8 cellular contexts compared by ENCODE assay signal in the genomic region with DNA sequence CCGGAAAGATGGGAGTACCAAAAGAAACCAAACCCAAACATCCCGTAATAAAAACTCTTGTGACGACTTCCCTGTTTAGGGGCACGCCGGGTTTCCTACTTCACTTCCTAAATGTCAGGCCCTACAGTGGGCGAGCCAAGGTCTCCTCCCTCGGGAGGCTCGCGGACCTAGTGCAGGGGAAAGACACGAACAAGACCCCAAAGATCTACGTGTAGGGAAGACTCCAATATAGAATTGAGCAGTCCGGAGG. TPM values are rescaled to one million over a fixed set of nuclear protein-coding genes. Genes with fewer than 3 reads are reported as not detected.
DNase-seq lines count a peak whose midpoint lies in the region; ATAC-seq and TF ChIP-seq lines count a peak whose summit lies in the region.

No MANE protein-coding gene starts in this region.

- H3K27ac ChIP-seq in gastroesophageal sphincter (peak overlapping the region; percentile 74 to 99 (median 98)), osteoblast (ENCODE audit: low read depth, low read length) (peak overlapping the region; percentile 82)

- TF ChIP-seq CTCF in gastroesophageal sphincter (IDR thresholded peaks at IDR 0.05) (no peak), osteoblast (IDR thresholded peaks at IDR 0.05; ENCODE audit: extremely low read depth, low read depth, low read length) (no peak)

- POLR2A ChIA-PET in activated CD4-positive, alpha-beta memory T cell treated with anti-CD3 and anti-CD28 coated beads, Interleukin-2, amount 10 ng/mL, durations not matched to agents 7 days and 5 days (lab: Charles Lee) = interaction anchor here (1.1 to 9.2 kb wide), 4 partner anchors 16 to 596 kb away, joined by 5 to 149 read pairs (median 32); a partner anchor contains a TSS

- H3K27ac Mint-ChIP-seq in activated CD4-positive, alpha-beta memory T cell treated with anti-CD3 and anti-CD28 coated beads, Interleukin-2, amount 10 ng/mL, durations not matched to agents 7 days and 5 days = peak overlapping the region; percentile 92

- DNase-seq in Daoy (ENCODE audit: low read depth) (peak; percentile 47), HuH-7 (ENCODE audit: low spot score) (peak; percentile 14), osteoblast (ENCODE audit: insufficient read length, low spot score, missing footprints) (no peak), iPS-NIHi7 (ENCODE audit: extremely low spot score) (no peak)
- peak; percentile 31 for DNase-seq in activated CD4-positive, alpha-beta memory T cell treated with anti-CD3 and anti-CD28 coated beads, Interleukin-2, amount 10 ng/mL, durations not matched to agents 7 days and 5 days

- H3K4me2 ChIP-seq in osteoblast (ENCODE audit: insufficient read depth, low read length) = peak overlapping the region; percentile 79

- no peak for TF ChIP-seq POLR2A in gastroesophageal sphincter (IDR thresholded peaks at IDR 0.05)

- peaks cover 38% of the 10 kb centered on the region for H3K4me1 Mint-ChIP-seq in activated CD4-positive, alpha-beta memory T cell treated with anti-CD3 and anti-CD28 coated beads, Interleukin-2, amount 10 ng/mL, durations not matched to agents 7 days and 5 days

- whole genome bisulfite sequencing in gastroesophageal sphincter (ENCODE audit: low coverage in 1 of 2), 2 donors = 0% methylated on average over 10 of the region's 12 CpGs; no CpG with 5 or more reads in 1 of the 2 donors

- H3K4me3 ChIP-seq in gastroesophageal sphincter = peak overlapping the region; percentile 59 to 94
- peak overlapping the region; percentile 78 for H3K4me3 ChIP-seq in osteoblast (ENCODE audit: insufficient read depth, low read length)

- no peaks in the 10 kb centered on the region for H3K9me3 Mint-ChIP-seq in activated CD4-positive, alpha-beta memory T cell treated with anti-CD3 and anti-CD28 coated beads, Interleukin-2, amount 10 ng/mL, durations not matched to agents 7 days and 5 days

- peak overlapping the region; percentile 93 for H3K4me3 Mint-ChIP-seq in activated CD4-positive, alpha-beta memory T cell treated with anti-CD3 and anti-CD28 coated beads, Interleukin-2, amount 10 ng/mL, durations not matched to agents 7 days and 5 days

- peak overlapping the region; percentile 81 for H2AFZ ChIP-seq in osteoblast (ENCODE audit: low read length)

- H3K9me3 ChIP-seq in gastroesophageal sphincter (no peaks in the 10 kb centered on the region), osteoblast (ENCODE audit: low read depth, low read length) (no peaks in the 10 kb centered on the region)

- CTCF ChIA-PET in activated CD4-positive, alpha-beta memory T cell treated with anti-CD3 and anti-CD28 coated beads, Interleukin-2, amount 10 ng/mL, durations not matched to agents 7 days and 5 days (lab: Charles Lee) = interaction anchor here (1.5 to 5.0 kb wide), 10 partner anchors 10 to 611 kb away, joined by 4 to 141 read pairs (median 10); a partner anchor contains a TSS

- H3K79me2 ChIP-seq in osteoblast (ENCODE audit: insufficient read depth, low read length) = peaks cover 42% of the 10 kb centered on the region

- H3K36me3 ChIP-seq in gastroesophageal sphincter (no peaks in the 10 kb centered on the region), osteoblast (ENCODE audit: insufficient read depth, low read length) (no peaks in the 10 kb centered on the region)

- H3K4me1 ChIP-seq in gastroesophageal sphincter (peaks cover 0 to 52% (median 11%) of the 10 kb centered on the region in 3 donors), osteoblast (ENCODE audit: insufficient read depth, low read length) (peaks cover 7% of the 10 kb centered on the region)

- H4K20me1 ChIP-seq in osteoblast (ENCODE audit: insufficient read depth, low read length) = peaks cover 14% of the 10 kb centered on the region

- H3K36me3 Mint-ChIP-seq in activated CD4-positive, alpha-beta memory T cell treated with anti-CD3 and anti-CD28 coated beads, Interleukin-2, amount 10 ng/mL, durations not matched to agents 7 days and 5 days (ENCODE audit: low read depth) = no peaks in the 10 kb centered on the region

- ATAC-seq in GM19455 (IDR thresholded peaks at IDR 0.05; ENCODE audit: unreplicated experiment) (peak; percentile 15), gastroesophageal sphincter (peak; percentile 34), GM18858 (IDR thresholded peaks at IDR 0.05; ENCODE audit: unreplicated experiment) (no peak)

- H3K27me3 ChIP-seq in gastroesophageal sphincter (no peaks in the 10 kb centered on the region), osteoblast (ENCODE audit: insufficient read depth, low read length) (no peaks in the 10 kb centered on the region)

- no peak for TF ChIP-seq EP300 in gastroesophageal sphincter (IDR thresholded peaks at IDR 0.05)

- H3K27me3 Mint-ChIP-seq in activated CD4-positive, alpha-beta memory T cell treated with anti-CD3 and anti-CD28 coated beads, Interleukin-2, amount 10 ng/mL, durations not matched to agents 7 days and 5 days = no peaks in the 10 kb centered on the region

RNA-seq across cellular contexts. Expression of a gene that starts 0.6 kb away (rescaled TPM):
- 40.4 and 56.3 TPM in 2 replicates for total RNA-seq in Daoy (2014; rRNA removed; shearing (Covaris generic))
- total RNA-seq in activated CD4-positive, alpha-beta memory T cell treated with anti-CD3 and anti-CD28 coated beads, Interleukin-2, amount 10 ng/mL, durations not matched to agents 7 days and 5 days = 10 to 100 TPM; 29.3 to 30.5 TPM
- total RNA-seq in gastroesophageal sphincter = 10 to 100 TPM; 43.1 to 63.0 (median 54.1) TPM
- 24.6 and 28.9 TPM in 2 replicates for total RNA-seq in osteoblast

RNA-seq across cellular contexts. Expression of a gene that starts 15.7 kb away (rescaled TPM):
- total RNA-seq in Daoy (2014; rRNA removed; shearing (Covaris generic)) = 351 and 395 TPM in 2 replicates
- total RNA-seq in activated CD4-positive, alpha-beta memory T cell treated with anti-CD3 and anti-CD28 coated beads, Interleukin-2, amount 10 ng/mL, durations not matched to agents 7 days and 5 days = 100 to 1,000 TPM; 136 to 140 TPM
- total RNA-seq in gastroesophageal sphincter (100 to 1,000 TPM; 258 to 481 (median 412) TPM), osteoblast (146 and 150 TPM in 2 replicates)

RNA-seq across cellular contexts. Expression of a gene that starts 16.0 kb away (rescaled TPM):
- 63.4 and 86.0 TPM in 2 replicates for total RNA-seq in Daoy (2014; rRNA removed; shearing (Covaris generic))
- 10 to 100 TPM; 74.5 to 79.3 TPM for total RNA-seq in activated CD4-positive, alpha-beta memory T cell treated with anti-CD3 and anti-CD28 coated beads, Interleukin-2, amount 10 ng/mL, durations not matched to agents 7 days and 5 days
- total RNA-seq in gastroesophageal sphincter = 10 to 100 TPM; 32.8 to 62.4 (median 39.3) TPM
- 38.9 and 47.8 TPM in 2 replicates for total RNA-seq in osteoblast

Comparison
In these comparisons a context has a peak if more than half of its experiments do, and no peak if none do; other contexts are left out.
1. DNase-seq: peak in Daoy (single experiment), HuH-7 (single experiment) and activated CD4-positive, alpha-beta memory T cell treated with anti-CD3 and anti-CD28 coated beads, Interleukin-2, amount 10 ng/mL, durations not matched to agents 7 days and 5 days (single experiment); none in osteoblast (single experiment) and iPS-NIHi7 (single experiment).